Comparison of ENCODE assay signal across 8 cellular contexts in genomic region chr7:36312064-36312914, GRCh38.
DNase-seq lines count a peak whose midpoint lies in the region; ATAC-seq, FAIRE-seq and TF ChIP-seq lines count a peak whose summit lies in the region.

No MANE protein-coding gene starts in this region.

- no peak overlapping the region for H3K56ac ChIP-seq in mesendoderm (ENCODE audit: low read length)

- no peaks in the 10 kb centered on the region for H3K9me3 Mint-ChIP-seq in activated T-cell treated with anti-CD3 and anti-CD28 coated beads, Interleukin-2, amount 50 U/mL, for 4 hours
- H3K9me3 Mint-ChIP-seq in CD14-positive monocyte: no peaks in the 10 kb centered on the region

- H3K23ac ChIP-seq in mesendoderm (ENCODE audit: low read length): no peak overlapping the region

- H3K4ac ChIP-seq in mesendoderm (ENCODE audit: low read depth, low read length): no peak overlapping the region

- no peak for FAIRE-seq in urothelium cell line (lab: Jason Lieb, UNC)

- no peak overlapping the region for H3K18ac ChIP-seq in mesendoderm (ENCODE audit: low read length)

- no peaks in the 10 kb centered on the region for H3K36me3 Mint-ChIP-seq in activated T-cell treated with anti-CD3 and anti-CD28 coated beads, Interleukin-2, amount 50 U/mL, for 4 hours (ENCODE audit: insufficient read depth)
- no peaks in the 10 kb centered on the region for H3K36me3 Mint-ChIP-seq in CD14-positive monocyte

- no peak overlapping the region for H2BK120ac ChIP-seq in mesendoderm (ENCODE audit: low read depth, low read length)

- no peak overlapping the region for H2BK15ac ChIP-seq in mesendoderm (replicated peaks; ENCODE audit: low read depth)

- no peak overlapping the region for H3K4me2 ChIP-seq in mesendoderm (ENCODE audit: low read length)

- no peak overlapping the region for H2BK5ac ChIP-seq in mesendoderm (ENCODE audit: low read length)

- no peaks in the 10 kb centered on the region for H3K27me3 Mint-ChIP-seq in activated T-cell treated with anti-CD3 and anti-CD28 coated beads, Interleukin-2, amount 50 U/mL, for 4 hours (ENCODE audit: low read depth)
- H3K27me3 Mint-ChIP-seq in CD14-positive monocyte (ENCODE audit: low read depth in 3 of 3): peaks cover 1 to 5% (median 5%) of the 10 kb centered on the region in 3 donors

- no peaks in the 10 kb centered on the region for H3K79me1 ChIP-seq in mesendoderm (ENCODE audit: low read length)

- intact Hi-C loops in CD14-positive monocyte (cut with micrococcal nuclease): no loop called here

- no peak for TF ChIP-seq CTCF in CD14-positive monocyte (IDR thresholded peaks at IDR 0.05)

- H3K27me3 ChIP-seq in mesendoderm (ENCODE audit: insufficient read depth, low read length, poor library complexity): no peaks in the 10 kb centered on the region

- no peak overlapping the region for H3K4me3 ChIP-seq in mesendoderm (ENCODE audit: low read length)

- H3K79me2 ChIP-seq in mesendoderm (ENCODE audit: control insufficient read depth, insufficient read depth, low read length): no peaks in the 10 kb centered on the region

- H3K36me3 ChIP-seq in mesendoderm (ENCODE audit: control insufficient read depth, insufficient read depth, low read length): no peaks in the 10 kb centered on the region

- no peak overlapping the region for H3K9ac ChIP-seq in mesendoderm (ENCODE audit: low read length)

- H2AK5ac ChIP-seq in mesendoderm (ENCODE audit: low read length): no peak overlapping the region

- no peak overlapping the region for H4K8ac ChIP-seq in mesendoderm (ENCODE audit: low read depth, low read length)

- peak; percentile 84 for ATAC-seq in HG03045 (IDR thresholded peaks at IDR 0.05; ENCODE audit: unreplicated experiment)
- ATAC-seq in activated T-cell treated with anti-CD3 and anti-CD28 coated beads, Interleukin-2, amount 50 U/mL, for 4 hours: peak; percentile 48 to 59

- no peak overlapping the region for H3K27ac ChIP-seq in mesendoderm (ENCODE audit: low read depth, low read length)

- DNase-seq in DMS53 treated with DMSO at 0.1 percent for 48 hours (lab: John Stamatoyannopoulos, UW; ENCODE audit: unreplicated experiment): peak; percentile 83
- DNase-seq in activated T-cell treated with anti-CD3 and anti-CD28 coated beads, Interleukin-2, amount 50 U/mL, for 4 hours: no peak
- DNase-seq in mesendoderm: peak; percentile 68
- DNase-seq in COLO829 (ENCODE audit: low spot score): no peak
- no peak for DNase-seq in CD14-positive monocyte (ENCODE audit: low spot score)
- DNase-seq in urothelium cell line (ENCODE audit: low spot score): no peak
- DNase-seq in activated gamma-delta T cell (lab: John Stamatoyannopoulos, UW): no peak

- H3K4me1 ChIP-seq in mesendoderm (ENCODE audit: control insufficient read depth, low read depth, low read length): peaks cover 4% of the 10 kb centered on the region

- peaks cover 3% of the 10 kb centered on the region for H3K4me1 Mint-ChIP-seq in activated T-cell treated with anti-CD3 and anti-CD28 coated beads, Interleukin-2, amount 50 U/mL, for 4 hours (ENCODE audit: low read depth)
- peaks cover 3% of the 10 kb centered on the region for H3K4me1 Mint-ChIP-seq in CD14-positive monocyte

- no CpG with 5 or more reads among the region's 15 CpGs for WGBS in mesendoderm (ENCODE audit: extremely low coverage, insufficient coverage, low lambda C conversion rate)

- H4K5ac ChIP-seq in mesendoderm (ENCODE audit: low read length): no peak overlapping the region

- no peak overlapping the region for H3K27ac Mint-ChIP-seq in CD14-positive monocyte

- H3K4me3 Mint-ChIP-seq in activated T-cell treated with anti-CD3 and anti-CD28 coated beads, Interleukin-2, amount 50 U/mL, for 4 hours: no peak overlapping the region
- H3K4me3 Mint-ChIP-seq in CD14-positive monocyte: peak overlapping the region in 1 of 2 donors; percentile 35

Comparison
In these comparisons a context has a peak if more than half of its experiments do, and no peak if none do; other contexts are left out.
1. DNase-seq: peak in DMS53 treated with DMSO at 0.1 percent for 48 hours (single experiment) and mesendoderm (single experiment); none in activated T-cell treated with anti-CD3 and anti-CD28 coated beads, Interleukin-2, amount 50 U/mL, for 4 hours (single experiment), COLO829 (single experiment), CD14-positive monocyte (single experiment), urothelium cell line (single experiment) and activated gamma-delta T cell (single experiment).